ENCODE assay signal across 17 cellular contexts in genomic region chr14:95918466-95918865, GRCh38. TPM values are rescaled to one million over a fixed set of nuclear protein-coding genes. Genes with fewer than 3 reads are reported as not detected.
DNase-seq lines count a peak whose midpoint lies in the region; TF ChIP-seq lines count a peak whose summit lies in the region.
"Had no signal": no experiment of that assay in that cellular context is flagged by ENCODE, and none has a peak within 500 bp of the region (broad histone marks: within the 10 kb centered on the region; RNA-seq: fewer than 3 reads in every experiment).

No MANE protein-coding gene starts in this region.

- H3K36me3 ChIP-seq in neuronal stem cell (replicated peaks in 1 of 2; ENCODE audit: control insufficient read depth in 2 of 2, insufficient read depth in 2 of 2, low read length in 2 of 2) (peaks cover 0 to 3% of the 10 kb centered on the region in 2 donors), osteoblast (ENCODE audit: insufficient read depth, low read length) (no peaks in the 10 kb centered on the region)
- H3K36me3 ChIP-seq: gastroesophageal sphincter, upper lobe of right lung had no signal

- no peaks in the 10 kb centered on the region for H3K9me3 ChIP-seq in neuronal stem cell (replicated peaks in 1 of 2; ENCODE audit: control insufficient read depth in 2 of 2, insufficient read depth in 1 of 2, low read depth in 1 of 2, low read length in 2 of 2)
- no peaks in the 10 kb centered on the region for H3K9me3 ChIP-seq in osteoblast (ENCODE audit: low read depth, low read length)
- H3K9me3 ChIP-seq: gastroesophageal sphincter, upper lobe of right lung had no signal

- H3K4me3 ChIP-seq in neuronal stem cell (ENCODE audit: low read length in 2 of 2) (no peak overlapping the region), osteoblast (ENCODE audit: insufficient read depth, low read length) (no peak overlapping the region)
- H3K4me3 ChIP-seq: gastroesophageal sphincter, K562, upper lobe of right lung had no signal

- no peak overlapping the region for H3K23ac ChIP-seq in neuronal stem cell (ENCODE audit: low read depth, low read length, poor library complexity)

- H3K4me1 ChIP-seq in neuronal stem cell (ENCODE audit: control insufficient read depth in 2 of 2, insufficient read depth in 1 of 2, low read depth in 1 of 2, low read length in 2 of 2) (peaks cover 6 to 17% of the 10 kb centered on the region in 2 donors), osteoblast (ENCODE audit: insufficient read depth, low read length) (no peaks in the 10 kb centered on the region)
- H3K4me1 ChIP-seq: gastroesophageal sphincter, upper lobe of right lung had no signal

- H2AK5ac ChIP-seq in neuronal stem cell (ENCODE audit: low read depth, low read length), result no peak overlapping the region

- no peaks in the 10 kb centered on the region for H3K79me1 ChIP-seq in neuronal stem cell (ENCODE audit: low read depth, low read length)

- H3K14ac ChIP-seq in neuronal stem cell (ENCODE audit: low read length), result no peak overlapping the region

- H3K27ac ChIP-seq in neuronal stem cell (replicated peaks; ENCODE audit: low read length) (peak overlapping the region; percentile 11), osteoblast (ENCODE audit: low read depth, low read length) (no peak overlapping the region)
- H3K27ac ChIP-seq: gastroesophageal sphincter, upper lobe of right lung had no signal

- DNase-seq in NCI-H1417 (lab: John Stamatoyannopoulos, UW), result peak; percentile 22 to 71 (median 68)
- DNase-seq in NCI-H1417 treated with DMSO at 0.1 percent for 48 hours (lab: John Stamatoyannopoulos, UW), result no peak
- peak; percentile 7 for DNase-seq in HT-29 (ENCODE audit: low spot score)
- peak; percentile 17 for DNase-seq in SK-MEL-5 (ENCODE audit: low read depth, low spot score)
- DNase-seq in neuronal stem cell (ENCODE audit: low spot score), result peak; percentile 26
- DNase-seq in osteoblast (ENCODE audit: insufficient read length, low spot score, missing footprints), result no peak
- DNase-seq in cerebellum (ENCODE audit: low spot score), result no peak
- no peak for DNase-seq in effector CD4-positive, alpha-beta T cell
- DNase-seq: 8988T, activated gamma-delta T cell treated with Interleukin-2 at 50 U/mL for 16 hours, left cardiac atrium, NCI-H2171, upper lobe of right lung had no signal

- H3K27me3 ChIP-seq in neuronal stem cell (ENCODE audit: control insufficient read depth in 3 of 3, insufficient read depth in 3 of 3, low read depth in 1 of 3, low read length in 3 of 3), result peaks cover 0 to 2% (median 0%) of the 10 kb centered on the region in 3 experiments
- H3K27me3 ChIP-seq in osteoblast (ENCODE audit: insufficient read depth, low read length), result no peaks in the 10 kb centered on the region

- H3K4ac ChIP-seq in neuronal stem cell (ENCODE audit: low read length), result no peak overlapping the region

- H3K9ac ChIP-seq in neuronal stem cell (ENCODE audit: low read depth, low read length, poor library complexity), result no peak overlapping the region

- TF ChIP-seq CTCF in osteoblast (IDR thresholded peaks at IDR 0.05; ENCODE audit: extremely low read depth, low read depth, low read length), result no peak

- no peaks in the 10 kb centered on the region for H4K20me1 ChIP-seq in osteoblast (ENCODE audit: insufficient read depth, low read length)

- no peak overlapping the region for H2BK5ac ChIP-seq in neuronal stem cell (ENCODE audit: low read length)

- peak overlapping the region; percentile 33 for H2AFZ ChIP-seq in neuronal stem cell (ENCODE audit: low read length)
- H2AFZ ChIP-seq in osteoblast (ENCODE audit: low read length), result no peak overlapping the region

- no peak overlapping the region for H4K8ac ChIP-seq in neuronal stem cell (ENCODE audit: low read depth, low read length)

- in situ Hi-C loops in SK-MEL-5 (cut with HindIII; ENCODE audit: low pct_unique_long_range_greater_than_20kb, low sequenced_read_pairs), result no loop called here

- no peaks in the 10 kb centered on the region for H3K79me2 ChIP-seq in osteoblast (ENCODE audit: insufficient read depth, low read length)

- H3K18ac ChIP-seq in neuronal stem cell (ENCODE audit: low read length), result no peak overlapping the region

- H3K4me2 ChIP-seq in neuronal stem cell (ENCODE audit: insufficient read depth, low read length, poor library complexity, severe bottlenecking) (no peak overlapping the region), osteoblast (ENCODE audit: insufficient read depth, low read length) (no peak overlapping the region)

- no peak overlapping the region for H2BK120ac ChIP-seq in neuronal stem cell (ENCODE audit: low read depth, low read length)

- no peak overlapping the region for H4K91ac ChIP-seq in neuronal stem cell (ENCODE audit: low read depth, low read length, poor library complexity)

- H2BK12ac ChIP-seq in neuronal stem cell (ENCODE audit: low read length), result no peak overlapping the region

- no CpG with 5 or more reads among the region's 6 CpGs for WGBS in neuronal stem cell (ENCODE audit: extremely low coverage in 2 of 2, insufficient read length in 2 of 2, insufficient replicate concordance in 1 of 2), 2 donors

- H2BK15ac ChIP-seq in neuronal stem cell (ENCODE audit: low read length), result no peak overlapping the region

RNA-seq across cellular contexts. Expression of gene TUNAR, which starts 41.8 kb away (rescaled TPM):
- not detected in 2 replicates for total RNA-seq in HT-29 (2014; rRNA removed; shearing (Covaris generic))
- total RNA-seq in SK-MEL-5 (2014; rRNA removed; shearing (Covaris generic)), result 0.05 TPM in 1 of 2 replicates, not detected in the other
- 0.06 TPM in 1 of 2 replicates, not detected in the other for polyA plus RNA-seq in SK-MEL-5 (2015; cell fraction: cytosol; rRNA removed)
- polyA plus RNA-seq in SK-MEL-5 (2015; cell fraction: nucleus; rRNA removed), result not detected in 2 replicates
- polyA plus RNA-seq in neuronal stem cell (2013, experiment 1 of 2), result 13.9 TPM
- 13.2 TPM for polyA plus RNA-seq in neuronal stem cell (2013, experiment 2 of 2)
- total RNA-seq in osteoblast (not detected in 2 replicates), cerebellum (7.3 TPM)
- total RNA-seq: esophagus mucosa, K562, left cardiac atrium, mesothelial cell of epicardium, upper lobe of right lung had no signal
- polyA plus RNA-seq: K562 had no signal

Comparison
In these comparisons a context has a peak if more than half of its experiments do, and no peak if none do; other contexts are left out.
1. DNase-seq: peak in NCI-H1417 (3 of 3), HT-29 (single experiment), SK-MEL-5 (single experiment) and neuronal stem cell (single experiment); none in NCI-H1417 treated with DMSO at 0.1 percent for 48 hours (single experiment), osteoblast (single experiment), cerebellum (single experiment) and effector CD4-positive, alpha-beta T cell (single experiment).